In the genomic region with DNA sequence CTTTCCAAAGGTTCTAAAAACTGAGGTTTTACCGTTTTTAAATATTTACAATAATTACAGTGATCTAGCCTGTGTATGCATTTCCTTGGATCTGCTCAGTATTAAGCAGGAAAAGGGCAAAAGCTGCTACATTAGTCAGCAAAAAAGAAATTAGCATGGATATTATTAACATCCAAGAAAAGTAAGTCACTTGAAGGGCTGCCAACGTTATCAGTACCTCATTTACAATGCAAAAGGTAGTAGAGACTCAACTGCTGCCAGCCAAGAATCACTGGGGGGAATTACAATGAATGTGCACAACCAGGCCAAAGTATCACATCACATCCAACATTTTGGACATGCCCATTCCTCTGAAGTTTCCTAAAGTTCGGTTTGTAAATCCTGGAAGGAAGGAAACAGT, we compare ENCODE assay signal across 8 cellular contexts. TPM values are rescaled to one million over a fixed set of nuclear protein-coding genes. Genes with fewer than 3 reads are reported as not detected.
A peak's percentile ranks its signal among the peaks of the same experiment; 100 is the strongest.
DNase-seq lines count a peak whose midpoint lies in the region; ATAC-seq, FAIRE-seq and TF ChIP-seq lines count a peak whose summit lies in the region.

No MANE protein-coding gene starts in this region.

- ATAC-seq in A549 (no peak), GM18519 (IDR thresholded peaks at IDR 0.05; ENCODE audit: low FRiP score, unreplicated experiment) (no peak)

- H3K79me2 ChIP-seq in KMS-11 (ENCODE audit: insufficient read depth, low read depth) = 0 out of 2 replicates have a peak, but pooled peaks cover 4% of the 10 kb centered on the region

- CTCF ChIA-PET in A549 (lab: Yijun Ruan, JAX) = interaction anchor here (1.0 to 4.7 kb wide), 5 partner anchors 15 to 119 kb away, joined by 3 to 32 read pairs (median 4); no protein-coding TSS in a partner anchor

- H3K36me3 ChIP-seq in KMS-11 (ENCODE audit: insufficient read depth) (no peaks in the 10 kb centered on the region), ectodermal cell (ENCODE audit: control insufficient read depth, insufficient read depth, low read length) (no peaks in the 10 kb centered on the region), muscle layer of colon (ENCODE audit: insufficient read depth, low read length) (no peaks in the 10 kb centered on the region)

- TF ChIP-seq RAD21 in A549 (conservative IDR thresholded peaks at IDR 0.05 in 1 of 2, IDR thresholded peaks at IDR 0.05 in 1 of 2) = no peak

- no peak for TF ChIP-seq CTCF in A549 (IDR thresholded peaks at IDR 0.05)
- no peak for TF ChIP-seq CTCF in KMS-11 (conservative IDR thresholded peaks at IDR 0.05; ENCODE audit: low read depth, low read length)

- peak overlapping the region; percentile 76 for H3K4me2 ChIP-seq in A549
- peak overlapping the region; percentile 66; the same call in 1 of the 2 replicates for H3K4me2 ChIP-seq in KMS-11

- H3K4me1 ChIP-seq in A549 (peaks cover 53% of the 10 kb centered on the region), KMS-11 (ENCODE audit: low read depth, poor library complexity, severe bottlenecking) (no peaks in the 10 kb centered on the region), ectodermal cell (ENCODE audit: control insufficient read depth, insufficient read depth, low read length) (peaks cover 31% of the 10 kb centered on the region), muscle layer of colon (ENCODE audit: insufficient read depth, low read length) (peaks cover 63% of the 10 kb centered on the region)

- TF ChIP-seq POLR2A in A549 (IDR thresholded peaks at IDR 0.05; ENCODE audit: low read length) = no peak

- 2% methylated on average over 3 of the region's 3 CpGs for WGBS in A549 (ENCODE audit: missing lambda C conversion rate)
- WGBS in ectodermal cell, 2 experiments = 0 to 10% methylated on average over 2 to 3 of the region's 3 CpGs

- no peak for FAIRE-seq in A549 (lab: Jason Lieb, UNC)

- H3K9ac ChIP-seq in KMS-11 = no peak overlapping the region
- H3K9ac ChIP-seq in muscle layer of colon (ENCODE audit: low read length) = peak overlapping the region; percentile 95

- POLR2A ChIA-PET in A549 (lab: Yijun Ruan, JAX) = no interaction called here

- no peaks in the 10 kb centered on the region for H4K20me1 ChIP-seq in KMS-11 (ENCODE audit: insufficient read depth)

- H3K9me3 ChIP-seq in A549 (no peaks in the 10 kb centered on the region), ectodermal cell (ENCODE audit: control insufficient read depth, low read length) (no peaks in the 10 kb centered on the region), muscle layer of colon (ENCODE audit: low read length) (no peaks in the 10 kb centered on the region)

- H3K27ac ChIP-seq in A549 (peak overlapping the region; percentile 88 to 98), KMS-11 (no peak overlapping the region), ectodermal cell (ENCODE audit: insufficient read depth, low read depth, low read length, poor library complexity, severe bottlenecking) (peak overlapping the region; percentile 100), muscle layer of colon (ENCODE audit: low read depth, low read length) (peak overlapping the region; percentile 95)

- H3K4me3 ChIP-seq in A549 (peak overlapping the region; percentile 90), KMS-11 (IDR thresholded peaks at IDR 0.05; ENCODE audit: insufficient read depth, low read depth, low read length) (no peak overlapping the region), ectodermal cell (ENCODE audit: insufficient read depth, low read depth, low read length) (peak overlapping the region; percentile 92), muscle layer of colon (ENCODE audit: low read depth in 1 of 2, low read length in 2 of 2) (peak overlapping the region; percentile 17 to 87)

- DNase-seq in A549 (ENCODE audit: low read depth in 1 of 2, low spot score in 1 of 2) (no peak), mucosa of gallbladder (ENCODE audit: low spot score) (no peak), NCI-H82 treated with DMSO at 0.1 percent for 48 hours (lab: John Stamatoyannopoulos, UW; ENCODE audit: unreplicated experiment) (no peak), NCI-H1092 treated with DMSO at 0.1 percent for 48 hours (lab: John Stamatoyannopoulos, UW) (no peak)

- TF ChIP-seq EP300 in A549 (IDR thresholded peaks at IDR 0.05) = no peak

- H2AFZ ChIP-seq in KMS-11 (ENCODE audit: low read depth) = no peak overlapping the region

- H3K27me3 ChIP-seq in KMS-11 (ENCODE audit: insufficient read depth, low read depth) (no peaks in the 10 kb centered on the region), ectodermal cell (ENCODE audit: control insufficient read depth, insufficient read depth, low read length, poor library complexity, severe bottlenecking) (no peaks in the 10 kb centered on the region), muscle layer of colon (ENCODE audit: control insufficient read depth in 1 of 2, insufficient read depth in 2 of 2, low read length in 2 of 2) (no peaks in the 10 kb centered on the region)

TF ChIP-seq in A549, 52 proteins besides CTCF, POLR2A, EP300 and RAD21:
- TF ChIP-seq HOXB13 (CRISPR knock-in tag; IDR thresholded peaks at IDR 0.05; ENCODE audit: low read depth) (no peak), RFX5 (IDR thresholded peaks at IDR 0.05) (no peak), CHD4 (IDR thresholded peaks at IDR 0.05; ENCODE audit: borderline replicate concordance) (no peak), CEBPB (IDR thresholded peaks at IDR 0.05) (no peak), HOXB5 (CRISPR knock-in tag; IDR thresholded peaks at IDR 0.05) (no peak), JUN (IDR thresholded peaks at IDR 0.05) (no peak), RARB (CRISPR knock-in tag; IDR thresholded peaks at IDR 0.05) (no peak), MAFK (IDR thresholded peaks at IDR 0.05; ENCODE audit: partially characterized antibody) (no peak), HDAC2 (IDR thresholded peaks at IDR 0.05) (no peak), FOXS1 (CRISPR knock-in tag; IDR thresholded peaks at IDR 0.05) (no peak), ZFP36 (IDR thresholded peaks at IDR 0.05; ENCODE audit: borderline replicate concordance, partially characterized antibody) (no peak), MYC (IDR thresholded peaks at IDR 0.05; ENCODE audit: borderline replicate concordance, low read length) (no peak), CHD2 (IDR thresholded peaks at IDR 0.05; ENCODE audit: low read length, partially characterized antibody) (no peak), NR3C1 (IDR thresholded peaks at IDR 0.05) (no peak), NPAS2 (CRISPR knock-in tag; IDR thresholded peaks at IDR 0.05; ENCODE audit: borderline replicate concordance) (no peak), ESRRA (IDR thresholded peaks at IDR 0.05; ENCODE audit: borderline replicate concordance, low read length) (no peak), RCOR1 (IDR thresholded peaks at IDR 0.05; ENCODE audit: low read depth, low read length) (no peak)
- TF ChIP-seq, protein P1, sequence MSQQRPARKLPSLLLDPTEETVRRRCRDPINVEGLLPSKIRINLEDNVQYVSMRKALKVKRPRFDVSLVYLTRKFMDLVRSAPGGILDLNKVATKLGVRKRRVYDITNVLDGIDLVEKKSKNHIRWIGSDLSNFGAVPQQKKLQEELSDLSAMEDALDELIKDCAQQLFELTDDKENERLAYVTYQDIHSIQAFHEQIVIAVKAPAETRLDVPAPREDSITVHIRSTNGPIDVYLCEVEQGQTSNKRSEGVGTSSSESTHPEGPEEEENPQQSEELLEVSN (IDR thresholded peaks at IDR 0.05; ENCODE audit: borderline replicate concordance, low read depth) = no peak
- TF ChIP-seq, protein P2, sequence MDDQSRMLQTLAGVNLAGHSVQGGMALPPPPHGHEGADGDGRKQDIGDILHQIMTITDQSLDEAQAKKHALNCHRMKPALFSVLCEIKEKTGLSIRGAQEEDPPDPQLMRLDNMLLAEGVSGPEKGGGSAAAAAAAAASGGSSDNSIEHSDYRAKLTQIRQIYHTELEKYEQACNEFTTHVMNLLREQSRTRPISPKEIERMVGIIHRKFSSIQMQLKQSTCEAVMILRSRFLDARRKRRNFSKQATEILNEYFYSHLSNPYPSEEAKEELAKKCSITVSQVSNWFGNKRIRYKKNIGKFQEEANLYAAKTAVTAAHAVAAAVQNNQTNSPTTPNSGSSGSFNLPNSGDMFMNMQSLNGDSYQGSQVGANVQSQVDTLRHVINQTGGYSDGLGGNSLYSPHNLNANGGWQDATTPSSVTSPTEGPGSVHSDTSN (IDR thresholded peaks at IDR 0.05) = no peak
- TF ChIP-seq, protein P3, sequence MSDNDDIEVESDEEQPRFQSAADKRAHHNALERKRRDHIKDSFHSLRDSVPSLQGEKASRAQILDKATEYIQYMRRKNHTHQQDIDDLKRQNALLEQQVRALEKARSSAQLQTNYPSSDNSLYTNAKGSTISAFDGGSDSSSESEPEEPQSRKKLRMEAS (IDR thresholded peaks at IDR 0.05) = no peak

RNA-seq across cellular contexts. Expression of a gene that starts 1.9 kb away (rescaled TPM):
- polyA plus RNA-seq in A549 (2011; rRNA removed) (59.8 and 61.6 TPM in 2 replicates), A549 (2017; fragmentation: RNase III; extraction: RNeasy Plus Mini Kit Qiagen cat#74134 plus additional on column Dnase treatment) (70.2 to 83.4 TPM (median 78.3 TPM) in 3 replicates)
- 24.8 and 27.4 TPM in 2 replicates for polyA plus RNA-seq in A549 (2012; cell fraction: cytosol; rRNA removed)
- polyA plus RNA-seq in A549 (2012; cell fraction: nucleus; rRNA removed) = 12.9 and 13.7 TPM in 2 replicates
- polyA minus RNA-seq in A549 (2011; rRNA and poly(A)+ RNA removed) = 60.2 and 64.6 TPM in 2 replicates
- polyA plus RNA-seq in ectodermal cell (2013, experiment 1 of 4) = 436 TPM
- 422 TPM for polyA plus RNA-seq in ectodermal cell (2013, experiment 2 of 4)
- polyA plus RNA-seq in ectodermal cell (2013, experiment 3 of 4) = 391 TPM
- polyA plus RNA-seq in ectodermal cell (2013, experiment 4 of 4) = 415 TPM
- total RNA-seq in mucosa of gallbladder = 171 TPM
